Comparison of ENCODE assay signal across 21 cellular contexts in the genomic region with DNA sequence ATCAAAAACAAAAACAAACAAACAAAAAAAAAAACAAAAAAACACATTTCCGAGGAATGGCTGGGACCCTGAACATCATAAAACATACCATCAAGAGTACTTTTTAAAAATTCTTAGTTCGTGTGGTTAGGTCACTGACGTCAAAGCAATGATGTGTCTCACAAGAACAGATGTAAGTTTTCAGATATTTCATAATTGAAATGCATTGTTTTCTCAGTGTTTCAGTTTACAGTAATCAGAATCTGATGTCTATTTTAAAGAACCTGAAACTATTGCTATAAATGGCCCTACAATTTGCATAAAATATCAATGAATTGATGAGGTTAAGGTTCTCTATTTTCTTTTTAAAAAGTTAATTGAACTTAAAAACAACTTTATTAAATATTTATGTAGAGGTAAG.
A peak's percentile ranks its signal among the peaks of the same experiment; 100 is the strongest.
DNase-seq lines count a peak whose midpoint lies in the region; ATAC-seq, FAIRE-seq and TF ChIP-seq lines count a peak whose summit lies in the region.
"Had no signal": no experiment of that assay in that cellular context is flagged by ENCODE, and none has a peak within 500 bp of the region (broad histone marks: within the 10 kb centered on the region; RNA-seq: fewer than 3 reads in every experiment).

No MANE protein-coding gene starts in this region.

- no peak overlapping the region; the same call in 1 of the 2 replicates for H2AFZ ChIP-seq in GM12878 (ENCODE audit: control insufficient read depth, low read depth, low read length)

- no peaks in the 10 kb centered on the region for H3K79me2 ChIP-seq in GM12878 (ENCODE audit: control insufficient read depth, insufficient read depth, low read length)

- TF ChIP-seq EP300 in GM12878 (IDR thresholded peaks at IDR 0.05; ENCODE audit: borderline replicate concordance in 1 of 2, control insufficient read depth in 1 of 2, low read depth in 2 of 2, low read length in 2 of 2), result peak; percentile 57 to 66; a peak in 2 of 4 replicates

- intact Hi-C loops in GM12878 (cut with micrococcal nuclease; ENCODE audit: unreplicated experiment), result loop anchor here (2.0 to 5.0 kb wide), 4 partner anchors 81 to 373 kb away; no protein-coding TSS in a partner anchor

- H3K27me3 Mint-ChIP-seq in stimulated activated naive CD8-positive, alpha-beta T cell treated with anti-CD3 and anti-CD28 coated beads, Interleukin-15, amount 100 ng/mL, for 72 hours, result no peaks in the 10 kb centered on the region
- H3K27me3 Mint-ChIP-seq: CD4-positive, CD25-positive, alpha-beta regulatory T cell; dendritic cell treated with granulocyte-macrophage colony-stimulating factor and Interleukin-4, amounts not matched to agents 40 ng/mL and 50 ng/mL, for 4 days had no signal

- TF ChIP-seq CTCF in GM12878 (IDR thresholded peaks at IDR 0.05 in 2 of 3, conservative IDR thresholded peaks at IDR 0.05 in 1 of 3; ENCODE audit: control insufficient read depth in 2 of 3, extremely low read depth in 1 of 3, insufficient read depth in 1 of 3, low read depth in 3 of 3, low read length in 3 of 3), result no peak

- CTCF ChIA-PET in GM12878 (lab: Yijun Ruan, JAX), result no interaction called here

- no peak for TF ChIP-seq POLR2A in GM12878 (IDR thresholded peaks at IDR 0.05; ENCODE audit: low read depth, low read length)

- no peaks in the 10 kb centered on the region for H3K4me1 Mint-ChIP-seq in stimulated activated naive CD8-positive, alpha-beta T cell treated with anti-CD3 and anti-CD28 coated beads, Interleukin-15, amount 100 ng/mL, for 72 hours
- H3K4me1 Mint-ChIP-seq: CD4-positive, CD25-positive, alpha-beta regulatory T cell; stimulated activated effector memory CD8-positive, alpha-beta T cell treated with anti-CD3 and anti-CD28 coated beads, Interleukin-12 subunit alpha, Interleukin-12 subunit beta, amount 100 ng/mL, for 72 hours had no signal

- H3K9me3 Mint-ChIP-seq in stimulated activated naive CD8-positive, alpha-beta T cell treated with anti-CD3 and anti-CD28 coated beads, Interleukin-15, amount 100 ng/mL, for 72 hours, result peaks cover 3 to 6% of the 10 kb centered on the region in 2 donors

- H3K9me3 ChIP-seq in GM12878 (replicated peaks; ENCODE audit: control insufficient read depth, insufficient read depth, low read length), result peaks cover 2% of the 10 kb centered on the region; the same call in 2 of the 3 replicates
- H3K9me3 ChIP-seq: body of pancreas, SJSA1, tibial artery had no signal

- peaks cover 9% of the 10 kb centered on the region for H3K4me1 ChIP-seq in GM12878 (ENCODE audit: control insufficient read depth, insufficient read depth, low read length)
- H3K4me1 ChIP-seq: body of pancreas, SJSA1, tibial artery had no signal

- no peaks in the 10 kb centered on the region for H3K36me3 ChIP-seq in GM12878 (ENCODE audit: control insufficient read depth in 2 of 2, insufficient read depth in 2 of 2, low read length in 1 of 2)
- H3K36me3 ChIP-seq: SJSA1, tibial artery had no signal

- POLR2A ChIA-PET in GM12878 (lab: Charles Lee), result no interaction called here

- no peaks in the 10 kb centered on the region for H4K20me1 ChIP-seq in GM12878 (ENCODE audit: control insufficient read depth, insufficient read depth)

- RAD21 ChIA-PET in GM12878 (lab: Charles Lee; ENCODE audit: unreplicated experiment), result no interaction called here

- TF ChIP-seq RAD21 in GM12878 (IDR thresholded peaks at IDR 0.05; ENCODE audit: insufficient read depth, low read depth, low read length), result no peak

- H3K27me3 ChIP-seq in GM12878 (replicated peaks in 1 of 2; ENCODE audit: control insufficient read depth in 2 of 2, insufficient read depth in 2 of 2, low read length in 1 of 2), result no peaks in the 10 kb centered on the region
- H3K27me3 ChIP-seq: body of pancreas, SJSA1, tibial artery had no signal

- H3K4me2 ChIP-seq in GM12878 (ENCODE audit: control insufficient read depth, insufficient read depth), result peak overlapping the region; percentile 35; the same call in 1 of the 2 replicates

- no peak overlapping the region for H3K4me3 Mint-ChIP-seq in stimulated activated naive CD8-positive, alpha-beta T cell treated with anti-CD3 and anti-CD28 coated beads, Interleukin-15, amount 100 ng/mL, for 72 hours
- H3K4me3 Mint-ChIP-seq: CD4-positive, CD25-positive, alpha-beta regulatory T cell; dendritic cell treated with granulocyte-macrophage colony-stimulating factor and Interleukin-4, amounts not matched to agents 40 ng/mL and 50 ng/mL, for 4 days; stimulated activated effector memory CD8-positive, alpha-beta T cell treated with anti-CD3 and anti-CD28 coated beads, Interleukin-12 subunit alpha, Interleukin-12 subunit beta, amount 100 ng/mL, for 72 hours had no signal

- SMC1A ChIA-PET in GM12878 (lab: Charles Lee; ENCODE audit: uncharacterized antibody, unreplicated experiment), result interaction anchor here (1.5 to 2.0 kb wide), 3 partner anchors 27 to 91 kb away, joined by 3 to 5 read pairs (median 5); no protein-coding TSS in a partner anchor

- peak; percentile 26 for ATAC-seq in GM19463 (IDR thresholded peaks at IDR 0.05; ENCODE audit: unreplicated experiment)
- peak; percentile 53 for ATAC-seq in HG03045 (IDR thresholded peaks at IDR 0.05; ENCODE audit: unreplicated experiment)
- ATAC-seq in GM12878, result peak; percentile 75
- no peak for ATAC-seq in stimulated activated naive CD8-positive, alpha-beta T cell treated with anti-CD3 and anti-CD28 coated beads, Interleukin-15, amount 100 ng/mL, for 72 hours
- ATAC-seq: body of pancreas; left cardiac atrium; stimulated activated effector memory CD8-positive, alpha-beta T cell treated with anti-CD3 and anti-CD28 coated beads, Interleukin-12 subunit alpha, Interleukin-12 subunit beta, amount 100 ng/mL, for 72 hours had no signal

- DNase-seq in EH (ENCODE audit: low read depth), result peak; percentile 7
- DNase-seq in GM12878 (ENCODE audit: low read depth, low spot score), result peak; percentile 31
- no peak for DNase-seq in inferior parietal cortex (ENCODE audit: extremely low spot score)
- DNase-seq in SW480 (ENCODE audit: low spot score), result no peak
- no peak for DNase-seq in stimulated activated naive CD8-positive, alpha-beta T cell treated with anti-CD3 and anti-CD28 coated beads, Interleukin-15, amount 100 ng/mL, for 72 hours
- no peak for DNase-seq in NCI-H1930 (lab: John Stamatoyannopoulos, UW)
- DNase-seq: activated naive CD4-positive, alpha-beta T cell treated with Interleukin-2 at 50 U/mL for 16 hours; body of pancreas; CD4-positive, CD25-positive, alpha-beta regulatory T cell; hypothalamus; left cardiac atrium; NCI-H1694; NCI-H510A; OCI-M1; tibial artery had no signal

- peak overlapping the region; percentile 84 for H3K27ac ChIP-seq in GM12878 (ENCODE audit: control insufficient read depth, insufficient read depth)
- H3K27ac ChIP-seq: body of pancreas, SJSA1, tibial artery had no signal

- no peak for FAIRE-seq in GM12878 (lab: Jason Lieb, UNC)
- FAIRE-seq: A204.1 had no signal

- BruUV-seq in GM12878 (replicated peaks; lab: Mats Ljungman, UMichigan), result no TSS peak

- WGBS in GM12878 (ENCODE audit: insufficient coverage, insufficient replicate concordance, low lambda C conversion rate, missing lambda C conversion rate), result 23% methylated on average over 3 of the region's 3 CpGs

- H3K27ac Mint-ChIP-seq in stimulated activated naive CD8-positive, alpha-beta T cell treated with anti-CD3 and anti-CD28 coated beads, Interleukin-15, amount 100 ng/mL, for 72 hours, result no peak overlapping the region
- H3K27ac Mint-ChIP-seq: CD4-positive, CD25-positive, alpha-beta regulatory T cell; dendritic cell treated with granulocyte-macrophage colony-stimulating factor and Interleukin-4, amounts not matched to agents 40 ng/mL and 50 ng/mL, for 4 days; stimulated activated effector memory CD8-positive, alpha-beta T cell treated with anti-CD3 and anti-CD28 coated beads, Interleukin-12 subunit alpha, Interleukin-12 subunit beta, amount 100 ng/mL, for 72 hours had no signal

- no peak overlapping the region for H3K4me3 ChIP-seq in GM12878
- H3K4me3 ChIP-seq: body of pancreas, SJSA1, tibial artery had no signal

- no peak overlapping the region for H3K9ac ChIP-seq in GM12878 (ENCODE audit: control insufficient read depth, insufficient read depth, low read length)

- in situ Hi-C loops in GM12878 (cut with MboI), result no loop called here

TF ChIP-seq in GM12878, 131 proteins besides CTCF, POLR2A, EP300 and RAD21 (continues in another document):
- TF ChIP-seq, protein P1, sequence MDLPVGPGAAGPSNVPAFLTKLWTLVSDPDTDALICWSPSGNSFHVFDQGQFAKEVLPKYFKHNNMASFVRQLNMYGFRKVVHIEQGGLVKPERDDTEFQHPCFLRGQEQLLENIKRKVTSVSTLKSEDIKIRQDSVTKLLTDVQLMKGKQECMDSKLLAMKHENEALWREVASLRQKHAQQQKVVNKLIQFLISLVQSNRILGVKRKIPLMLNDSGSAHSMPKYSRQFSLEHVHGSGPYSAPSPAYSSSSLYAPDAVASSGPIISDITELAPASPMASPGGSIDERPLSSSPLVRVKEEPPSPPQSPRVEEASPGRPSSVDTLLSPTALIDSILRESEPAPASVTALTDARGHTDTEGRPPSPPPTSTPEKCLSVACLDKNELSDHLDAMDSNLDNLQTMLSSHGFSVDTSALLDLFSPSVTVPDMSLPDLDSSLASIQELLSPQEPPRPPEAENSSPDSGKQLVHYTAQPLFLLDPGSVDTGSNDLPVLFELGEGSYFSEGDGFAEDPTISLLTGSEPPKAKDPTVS (IDR thresholded peaks at IDR 0.05; ENCODE audit: low read depth, low read length), result no peak
- TF ChIP-seq MEF2A (IDR thresholded peaks at IDR 0.05; ENCODE audit: insufficient read depth, low read depth, low read length) (peak; percentile 86), MTA2 (IDR thresholded peaks at IDR 0.05; ENCODE audit: low read depth) (peak; percentile 67; the same call in 1 of the 2 replicates), FOS (IDR thresholded peaks at IDR 0.05; ENCODE audit: borderline replicate concordance, extremely low read depth, insufficient read length) (no peak), NFIC (IDR thresholded peaks at IDR 0.05; ENCODE audit: low read depth, low read length) (peak; percentile 80; the same call in 1 of the 2 replicates), SIX5 (IDR thresholded peaks at IDR 0.05; ENCODE audit: low read depth, low read length, severe bottlenecking) (no peak), ZNF622 (IDR thresholded peaks at IDR 0.05) (no peak), MXI1 (IDR thresholded peaks at IDR 0.05; ENCODE audit: low read depth, low read length) (no peak), SREBF2 (IDR thresholded peaks at IDR 0.05; ENCODE audit: low read length) (no peak), RFX5 (IDR thresholded peaks at IDR 0.05; ENCODE audit: low read depth, low read length) (no peak)
- TF ChIP-seq, protein P2, sequence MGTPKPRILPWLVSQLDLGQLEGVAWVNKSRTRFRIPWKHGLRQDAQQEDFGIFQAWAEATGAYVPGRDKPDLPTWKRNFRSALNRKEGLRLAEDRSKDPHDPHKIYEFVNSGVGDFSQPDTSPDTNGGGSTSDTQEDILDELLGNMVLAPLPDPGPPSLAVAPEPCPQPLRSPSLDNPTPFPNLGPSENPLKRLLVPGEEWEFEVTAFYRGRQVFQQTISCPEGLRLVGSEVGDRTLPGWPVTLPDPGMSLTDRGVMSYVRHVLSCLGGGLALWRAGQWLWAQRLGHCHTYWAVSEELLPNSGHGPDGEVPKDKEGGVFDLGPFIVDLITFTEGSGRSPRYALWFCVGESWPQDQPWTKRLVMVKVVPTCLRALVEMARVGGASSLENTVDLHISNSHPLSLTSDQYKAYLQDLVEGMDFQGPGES (IDR thresholded peaks at IDR 0.05), result no peak

Comparison
In these comparisons a context has a peak if more than half of its experiments do, and no peak if none do; other contexts are left out.
1. DNase-seq: peak in EH (single experiment) and GM12878 (single experiment); none in inferior parietal cortex (single experiment), SW480 (single experiment), stimulated activated naive CD8-positive, alpha-beta T cell treated with anti-CD3 and anti-CD28 coated beads, Interleukin-15, amount 100 ng/mL, for 72 hours (0 of 2) and NCI-H1930 (0 of 2).